ENCODE assay signal across 8 cellular contexts in the genomic region with DNA sequence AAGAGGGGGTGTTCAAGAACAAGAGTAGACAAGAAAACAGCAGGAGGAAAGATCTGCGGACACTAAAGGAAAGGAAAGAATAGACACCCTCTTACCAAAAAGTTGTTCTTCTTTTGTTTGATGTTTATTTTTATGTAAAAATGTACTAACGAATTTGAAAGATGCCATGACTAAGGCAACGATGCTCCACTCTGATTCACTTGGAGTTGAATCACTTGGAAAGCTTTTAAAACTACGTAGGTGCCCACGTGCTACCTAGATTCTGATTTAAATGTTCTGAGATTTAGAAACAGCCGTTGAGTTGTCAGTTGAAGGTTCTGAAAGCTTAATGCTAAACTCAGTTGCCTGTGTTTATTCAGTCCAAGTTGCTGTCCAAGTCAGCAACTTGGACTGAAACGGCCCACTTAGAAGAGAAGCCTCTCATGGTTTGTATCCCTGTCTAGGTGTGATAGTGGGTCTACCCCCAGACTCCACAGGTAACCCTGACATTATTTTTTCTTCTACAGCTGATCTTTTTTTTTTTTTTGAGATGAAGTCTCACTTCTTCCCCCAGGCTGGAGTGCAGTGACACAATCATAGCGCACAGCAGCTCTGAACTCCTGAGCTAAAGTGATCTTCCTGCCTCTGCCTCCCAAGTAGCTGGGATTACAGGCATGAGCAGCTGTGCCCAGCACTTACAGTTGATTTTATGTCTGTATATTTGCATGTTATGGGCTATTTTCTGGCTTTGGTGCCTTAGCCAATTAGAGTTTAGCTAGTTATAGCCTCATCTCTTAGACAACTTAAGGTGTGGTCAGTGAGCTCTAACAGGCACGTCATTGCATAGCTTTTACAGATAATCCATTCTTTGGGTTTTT. TPM values are rescaled to one million over a fixed set of nuclear protein-coding genes. Genes with fewer than 3 reads are reported as not detected.
DNase-seq lines count a peak whose midpoint lies in the region; ATAC-seq and TF ChIP-seq lines count a peak whose summit lies in the region.

No MANE protein-coding gene starts in this region.

- CTCF ChIA-PET in HEK293T (lab: Yijun Ruan, JAX) (interaction anchor here (0.6 to 3.3 kb wide), 4 partner anchors 21 to 98 kb away, joined by 3 to 17 read pairs (median 4); no protein-coding TSS in a partner anchor), activated B cell treated with CpG ODN at 0.5 μM for 24 hours (lab: Charles Lee) (interaction anchor here (0.8 to 1.3 kb wide), 2 partner anchors 38 to 258 kb away, joined by 3 read pairs; partner anchors contain the start of genes METTL13 and PRRC2C)

- peak overlapping the region; percentile 100 for H3K27ac Mint-ChIP-seq in activated B cell treated with CpG ODN at 0.5 μM for 24 hours
- peak overlapping the region; percentile 100 for H3K27ac Mint-ChIP-seq in neural crest cell (ENCODE audit: unreplicated experiment)

- H3K27me3 Mint-ChIP-seq in activated B cell treated with CpG ODN at 0.5 μM for 24 hours (no peaks in the 10 kb centered on the region), neural crest cell (ENCODE audit: low read depth) (no peaks in the 10 kb centered on the region)

- ATAC-seq in activated B cell treated with CpG ODN at 0.5 μM for 24 hours (ENCODE audit: low read depth) (no peak), HG02981 (IDR thresholded peaks at IDR 0.05; ENCODE audit: unreplicated experiment) (no peak), GM18519 (IDR thresholded peaks at IDR 0.05; ENCODE audit: low FRiP score, unreplicated experiment) (no peak)

- peak; percentile 52 for DNase-seq in AG08396 (ENCODE audit: low spot score)
- no peak for DNase-seq in HEK293T (ENCODE audit: extremely low spot score)
- DNase-seq in activated B cell treated with CpG ODN at 0.5 μM for 24 hours = no peak
- DNase-seq in fibroblast of gingiva (ENCODE audit: low read depth) = peak; percentile 70
- no peak for DNase-seq in neural crest cell (ENCODE audit: low read depth, low spot score)
- no peak for DNase-seq in T-helper 9 cell

- peak overlapping the region; percentile 100 for H3K4me3 Mint-ChIP-seq in activated B cell treated with CpG ODN at 0.5 μM for 24 hours
- H3K4me3 Mint-ChIP-seq in neural crest cell = peak overlapping the region; percentile 100

- H3K36me3 Mint-ChIP-seq in activated B cell treated with CpG ODN at 0.5 μM for 24 hours (ENCODE audit: low read depth) (peaks cover 19% of the 10 kb centered on the region), neural crest cell (ENCODE audit: low read depth) (no peaks in the 10 kb centered on the region)

- peaks cover 37% of the 10 kb centered on the region for H3K4me1 Mint-ChIP-seq in activated B cell treated with CpG ODN at 0.5 μM for 24 hours
- H3K4me1 Mint-ChIP-seq in neural crest cell = peaks cover 41% of the 10 kb centered on the region

- intact Hi-C loops in activated B cell treated with CpG ODN at 0.5 μM for 24 hours (cut with micrococcal nuclease) = loop anchor here (10.0 kb wide), 2 partner anchors 1208 to 1972 kb away; partner anchors contain the start of genes GORAB and KLHL20

- TF ChIP-seq CTCF in activated B cell treated with CpG ODN at 0.5 μM for 24 hours (IDR thresholded peaks at IDR 0.05) (no peak), neural crest cell (conservative IDR thresholded peaks at IDR 0.05) (no peak)

- H3K9me3 Mint-ChIP-seq in activated B cell treated with CpG ODN at 0.5 μM for 24 hours = no peaks in the 10 kb centered on the region
- no peaks in the 10 kb centered on the region for H3K9me3 Mint-ChIP-seq in neural crest cell

- POLR2A ChIA-PET in HEK293T (lab: Yijun Ruan, JAX) (interaction anchor here (0.9 to 2.9 kb wide), 8 partner anchors 11 to 258 kb away, joined by 3 to 17 read pairs (median 4); partner anchors contain the start of genes DNM3 and METTL13), activated B cell treated with CpG ODN at 0.5 μM for 24 hours (lab: Charles Lee) (interaction anchor here (0.8 to 4.8 kb wide), 8 partner anchors 11 to 789 kb away, joined by 3 to 86 read pairs (median 4); partner anchors contain the start of genes DNM3, METTL13, PRRC2C and SUCO)

TF ChIP-seq in HEK293T, 16 proteins besides CTCF, POLR2A, EP300 and RAD21:
- TF ChIP-seq SUZ12 (IDR thresholded peaks at IDR 0.05) = no peak
- peak; percentile 57 for TF ChIP-seq ZNF384 (IDR thresholded peaks at IDR 0.05)
- TF ChIP-seq FOXM1 (IDR thresholded peaks at IDR 0.05; ENCODE audit: borderline replicate concordance) = no peak
TF ChIP-seq in HEK293T: peak in this region for 1.

RNA-seq across cellular contexts. Expression of gene VAMP4, which starts 1.4 kb away (rescaled TPM):
- total RNA-seq in activated B cell treated with CpG ODN at 0.5 μM for 24 hours (9.0 and 10.5 TPM in 2 replicates), neural crest cell (10.3 and 11.1 TPM in 2 replicates)

RNA-seq across cellular contexts. Expression of gene METTL13, which starts 38.2 kb away (rescaled TPM):
- 33.6 and 35.7 TPM in 2 replicates for total RNA-seq in activated B cell treated with CpG ODN at 0.5 μM for 24 hours
- total RNA-seq in neural crest cell = 35.6 TPM in 2 replicates

Comparison
In these comparisons a context has a peak if more than half of its experiments do, and no peak if none do; other contexts are left out.
1. DNase-seq: peak in AG08396 (single experiment) and fibroblast of gingiva (single experiment); none in HEK293T (single experiment), activated B cell treated with CpG ODN at 0.5 μM for 24 hours (single experiment), neural crest cell (single experiment) and T-helper 9 cell (single experiment).